8 cellular contexts compared by ENCODE assay signal in the genomic region with DNA sequence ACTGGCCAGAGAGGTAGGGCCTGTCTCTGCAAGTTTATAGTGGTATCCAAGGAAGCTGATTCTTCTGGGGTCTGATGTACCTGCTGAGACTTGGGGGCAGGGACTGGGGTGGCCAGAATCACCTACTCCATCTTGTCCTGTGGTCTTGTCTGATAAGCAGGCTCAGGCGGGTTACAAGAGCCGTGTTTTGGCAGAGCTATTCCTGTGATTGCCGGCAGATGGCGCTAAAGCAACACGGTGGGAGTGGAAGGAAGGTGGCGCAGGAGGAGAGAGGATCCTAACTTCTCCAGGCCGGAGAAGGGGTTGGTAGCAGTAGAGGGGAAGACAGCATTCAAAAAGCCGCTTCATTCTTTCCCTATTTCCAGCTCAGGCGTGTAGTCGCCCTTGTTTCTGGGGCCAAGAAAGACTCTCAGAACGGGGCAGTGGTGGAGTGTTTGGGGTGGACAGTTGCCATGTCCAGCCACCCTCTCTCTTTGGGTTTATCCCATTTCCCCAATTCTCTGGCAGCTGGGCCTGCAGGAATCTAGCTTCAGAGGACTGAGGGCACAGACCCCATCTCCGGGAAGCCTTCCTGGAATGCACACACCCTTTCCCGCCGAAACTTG. TPM values are rescaled to one million over a fixed set of nuclear protein-coding genes. Genes with fewer than 3 reads are reported as not detected.
DNase-seq lines count a peak whose midpoint lies in the region; ATAC-seq and TF ChIP-seq lines count a peak whose summit lies in the region.

No MANE protein-coding gene starts in this region.

- DNase-seq in 8988T = peak; percentile 75
- DNase-seq in GM13976 (ENCODE audit: low spot score) = peak; percentile 82
- peak; percentile 77 for DNase-seq in NCI-H1092 (lab: John Stamatoyannopoulos, UW)
- DNase-seq in SW 1271 (lab: John Stamatoyannopoulos, UW) = peak; percentile 41 to 67
- DNase-seq in activated naive CD8-positive, alpha-beta T cell treated with anti-CD3 and anti-CD28 coated beads, Interleukin-2, amount 50 U/mL, for 16 hours (ENCODE audit: low read depth, low spot score) = peak; percentile 47
- DNase-seq in cardiac septum (ENCODE audit: low spot score) = peak; percentile 88
- peak; percentile 82 for DNase-seq in putamen (ENCODE audit: low spot score)

- TF ChIP-seq CTCF in GM13976 (IDR thresholded peaks at IDR 0.05; ENCODE audit: borderline replicate concordance, control extremely low read depth, extremely low read depth, insufficient read depth, missing control alignments) = peak; percentile 99

- no peak for ATAC-seq in HG03039 (IDR thresholded peaks at IDR 0.05; ENCODE audit: unreplicated experiment)

- in situ Hi-C loops in GM13976 (cut with MboI; ENCODE audit: low sequenced_read_pairs, unreplicated experiment) = loop anchor here (5.0 to 25.0 kb wide), 2 partner anchors 116 to 306 kb away; no protein-coding TSS in a partner anchor

- intact Hi-C loops in cardiac septum (cut with DNase I) = loop anchor here (1.0 to 5.0 kb wide), 3 partner anchors 71 to 306 kb away; no protein-coding TSS in a partner anchor

RNA-seq across cellular contexts. Expression of a gene that starts 15.1 kb away (rescaled TPM):
- not detected for total RNA-seq in cardiac septum

RNA-seq across cellular contexts. Expression of a gene that starts 25.3 kb away (rescaled TPM):
- total RNA-seq in cardiac septum = 38.6 TPM
